In the genomic region with DNA sequence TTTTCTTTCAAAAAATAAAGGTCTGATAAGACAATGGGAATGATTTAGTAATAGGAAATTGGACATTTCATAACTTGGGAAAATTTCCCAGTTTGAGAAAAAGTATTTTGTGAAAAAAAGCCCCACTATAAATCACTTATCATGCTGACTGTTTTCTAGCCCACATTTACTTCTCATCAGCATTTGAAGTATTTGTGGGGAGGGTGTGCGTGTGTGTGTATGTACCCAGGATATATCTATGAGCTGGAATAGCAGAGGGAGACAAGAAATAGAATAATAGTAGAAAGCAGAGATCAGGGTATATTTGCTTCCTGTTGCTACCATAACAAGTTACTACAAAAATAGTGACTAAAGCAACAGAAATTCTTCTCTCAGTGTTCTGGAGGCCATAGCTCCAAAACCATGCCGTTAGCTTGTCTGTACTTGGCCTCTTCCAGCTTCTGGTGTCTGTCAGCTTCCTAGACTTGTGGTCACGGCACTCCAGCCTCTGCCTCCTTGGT, we compare ENCODE assay signal across 1 cellular context.
TF ChIP-seq lines count a peak whose summit lies in the region.

No MANE protein-coding gene starts in this region.

TF ChIP-seq in SK-N-SH, 30 proteins besides CTCF, POLR2A, EP300 and RAD21 (continued from another document):
- TF ChIP-seq, protein P1, sequence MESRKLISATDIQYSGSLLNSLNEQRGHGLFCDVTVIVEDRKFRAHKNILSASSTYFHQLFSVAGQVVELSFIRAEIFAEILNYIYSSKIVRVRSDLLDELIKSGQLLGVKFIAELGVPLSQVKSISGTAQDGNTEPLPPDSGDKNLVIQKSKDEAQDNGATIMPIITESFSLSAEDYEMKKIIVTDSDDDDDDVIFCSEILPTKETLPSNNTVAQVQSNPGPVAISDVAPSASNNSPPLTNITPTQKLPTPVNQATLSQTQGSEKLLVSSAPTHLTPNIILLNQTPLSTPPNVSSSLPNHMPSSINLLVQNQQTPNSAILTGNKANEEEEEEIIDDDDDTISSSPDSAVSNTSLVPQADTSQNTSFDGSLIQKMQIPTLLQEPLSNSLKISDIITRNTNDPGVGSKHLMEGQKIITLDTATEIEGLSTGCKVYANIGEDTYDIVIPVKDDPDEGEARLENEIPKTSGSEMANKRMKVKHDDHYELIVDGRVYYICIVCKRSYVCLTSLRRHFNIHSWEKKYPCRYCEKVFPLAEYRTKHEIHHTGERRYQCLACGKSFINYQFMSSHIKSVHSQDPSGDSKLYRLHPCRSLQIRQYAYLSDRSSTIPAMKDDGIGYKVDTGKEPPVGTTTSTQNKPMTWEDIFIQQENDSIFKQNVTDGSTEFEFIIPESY (IDR thresholded peaks at IDR 0.05; ENCODE audit: borderline replicate concordance, low read depth): no peak
- TF ChIP-seq TCF12 (IDR thresholded peaks at IDR 0.05) (peak; percentile 37; the same call in 1 of the 2 replicates), JUND (IDR thresholded peaks at IDR 0.05) (no peak), SIN3A (IDR thresholded peaks at IDR 0.05; ENCODE audit: borderline replicate concordance, low read depth, low read length) (no peak), FOXJ3 (CRISPR knock-in tag; IDR thresholded peaks at IDR 0.05) (no peak), GABPA (IDR thresholded peaks at IDR 0.05; ENCODE audit: low read depth) (no peak), FOSL2 (IDR thresholded peaks at IDR 0.05; ENCODE audit: borderline replicate concordance, low read depth) (peak; percentile 1; the same call in 1 of the 2 replicates), NRF1 (IDR thresholded peaks at IDR 0.05; ENCODE audit: low read depth, low read length) (no peak), ELF1 (IDR thresholded peaks at IDR 0.05) (no peak)
- TF ChIP-seq, protein P2, sequence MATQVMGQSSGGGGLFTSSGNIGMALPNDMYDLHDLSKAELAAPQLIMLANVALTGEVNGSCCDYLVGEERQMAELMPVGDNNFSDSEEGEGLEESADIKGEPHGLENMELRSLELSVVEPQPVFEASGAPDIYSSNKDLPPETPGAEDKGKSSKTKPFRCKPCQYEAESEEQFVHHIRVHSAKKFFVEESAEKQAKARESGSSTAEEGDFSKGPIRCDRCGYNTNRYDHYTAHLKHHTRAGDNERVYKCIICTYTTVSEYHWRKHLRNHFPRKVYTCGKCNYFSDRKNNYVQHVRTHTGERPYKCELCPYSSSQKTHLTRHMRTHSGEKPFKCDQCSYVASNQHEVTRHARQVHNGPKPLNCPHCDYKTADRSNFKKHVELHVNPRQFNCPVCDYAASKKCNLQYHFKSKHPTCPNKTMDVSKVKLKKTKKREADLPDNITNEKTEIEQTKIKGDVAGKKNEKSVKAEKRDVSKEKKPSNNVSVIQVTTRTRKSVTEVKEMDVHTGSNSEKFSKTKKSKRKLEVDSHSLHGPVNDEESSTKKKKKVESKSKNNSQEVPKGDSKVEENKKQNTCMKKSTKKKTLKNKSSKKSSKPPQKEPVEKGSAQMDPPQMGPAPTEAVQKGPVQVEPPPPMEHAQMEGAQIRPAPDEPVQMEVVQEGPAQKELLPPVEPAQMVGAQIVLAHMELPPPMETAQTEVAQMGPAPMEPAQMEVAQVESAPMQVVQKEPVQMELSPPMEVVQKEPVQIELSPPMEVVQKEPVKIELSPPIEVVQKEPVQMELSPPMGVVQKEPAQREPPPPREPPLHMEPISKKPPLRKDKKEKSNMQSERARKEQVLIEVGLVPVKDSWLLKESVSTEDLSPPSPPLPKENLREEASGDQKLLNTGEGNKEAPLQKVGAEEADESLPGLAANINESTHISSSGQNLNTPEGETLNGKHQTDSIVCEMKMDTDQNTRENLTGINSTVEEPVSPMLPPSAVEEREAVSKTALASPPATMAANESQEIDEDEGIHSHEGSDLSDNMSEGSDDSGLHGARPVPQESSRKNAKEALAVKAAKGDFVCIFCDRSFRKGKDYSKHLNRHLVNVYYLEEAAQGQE (IDR thresholded peaks at IDR 0.05; ENCODE audit: low read depth, low read length): no peak
- TF ChIP-seq, protein P3, sequence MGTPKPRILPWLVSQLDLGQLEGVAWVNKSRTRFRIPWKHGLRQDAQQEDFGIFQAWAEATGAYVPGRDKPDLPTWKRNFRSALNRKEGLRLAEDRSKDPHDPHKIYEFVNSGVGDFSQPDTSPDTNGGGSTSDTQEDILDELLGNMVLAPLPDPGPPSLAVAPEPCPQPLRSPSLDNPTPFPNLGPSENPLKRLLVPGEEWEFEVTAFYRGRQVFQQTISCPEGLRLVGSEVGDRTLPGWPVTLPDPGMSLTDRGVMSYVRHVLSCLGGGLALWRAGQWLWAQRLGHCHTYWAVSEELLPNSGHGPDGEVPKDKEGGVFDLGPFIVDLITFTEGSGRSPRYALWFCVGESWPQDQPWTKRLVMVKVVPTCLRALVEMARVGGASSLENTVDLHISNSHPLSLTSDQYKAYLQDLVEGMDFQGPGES (IDR thresholded peaks at IDR 0.05; ENCODE audit: low read depth, low read length): no peak
